Comparison of ENCODE assay signal across 1 cellular context in the genomic region with DNA sequence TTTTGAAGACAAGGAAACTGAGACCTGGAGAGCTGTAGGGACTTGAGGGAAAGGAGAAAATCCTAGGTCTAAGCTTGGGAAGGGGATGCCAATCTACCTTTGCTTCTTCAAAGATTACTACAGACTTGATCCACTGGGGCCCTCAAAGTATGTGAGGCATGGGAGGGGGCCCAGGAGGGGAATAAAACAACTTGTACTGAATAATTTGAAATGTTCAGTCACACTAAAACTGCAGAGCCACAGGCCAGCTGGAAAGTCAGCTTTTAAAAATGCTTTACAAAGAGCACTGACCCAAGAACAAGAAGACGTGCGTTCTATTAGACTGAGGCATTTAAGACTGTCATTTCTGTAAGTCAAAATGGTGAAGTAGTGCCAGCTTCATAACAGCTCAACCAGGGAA.
TF ChIP-seq lines count a peak whose summit lies in the region.

No MANE protein-coding gene starts in this region.

TF ChIP-seq in endothelial cell of umbilical vein, 7 proteins besides CTCF, POLR2A, EP300 and RAD21 (continued from another document):
- TF ChIP-seq, protein P1, sequence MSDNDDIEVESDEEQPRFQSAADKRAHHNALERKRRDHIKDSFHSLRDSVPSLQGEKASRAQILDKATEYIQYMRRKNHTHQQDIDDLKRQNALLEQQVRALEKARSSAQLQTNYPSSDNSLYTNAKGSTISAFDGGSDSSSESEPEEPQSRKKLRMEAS (IDR thresholded peaks at IDR 0.05; ENCODE audit: insufficient read depth, insufficient read length): no peak
- TF ChIP-seq JUN (IDR thresholded peaks at IDR 0.05; ENCODE audit: borderline replicate concordance, insufficient read depth, insufficient read length, low read depth): no peak
